Comparison of ENCODE assay signal across 10 cellular contexts in the genomic region with DNA sequence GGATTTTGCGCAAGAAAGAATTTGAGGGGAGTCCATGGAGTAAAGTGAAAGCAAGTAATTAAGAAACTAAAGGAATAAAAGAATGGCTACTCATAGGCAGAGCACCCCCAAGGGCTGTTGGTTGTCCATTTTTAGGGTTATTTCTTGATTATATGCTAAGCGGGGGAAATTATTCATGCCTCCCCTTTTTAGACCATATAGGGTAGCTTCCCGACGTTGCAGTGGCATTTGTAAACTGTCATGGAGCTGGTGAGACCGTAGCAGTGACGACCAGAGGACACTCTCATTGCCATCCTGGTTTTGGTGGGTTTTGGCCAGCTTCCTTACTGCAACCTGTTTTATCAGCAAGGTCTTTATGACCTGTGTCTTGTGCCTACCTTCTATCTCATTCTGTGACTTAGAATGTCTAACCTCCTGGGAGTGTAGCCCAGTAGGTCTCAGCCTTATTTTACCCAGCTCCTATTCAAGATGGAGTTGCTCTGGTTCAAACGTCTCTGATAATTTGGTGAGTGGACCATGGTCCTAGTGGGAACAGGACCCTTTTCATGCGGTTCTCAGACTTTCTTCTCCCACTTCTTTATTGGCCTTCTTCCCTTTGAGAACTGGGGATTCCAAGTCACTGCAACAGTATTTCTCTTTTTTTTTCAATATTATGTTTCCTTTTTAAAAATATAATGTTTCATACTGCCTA. TPM values are rescaled to one million over a fixed set of nuclear protein-coding genes. Genes with fewer than 3 reads are reported as not detected.
A peak's percentile ranks its signal among the peaks of the same experiment; 100 is the strongest.
DNase-seq lines count a peak whose midpoint lies in the region; ATAC-seq, FAIRE-seq and TF ChIP-seq lines count a peak whose summit lies in the region.
"Had no signal": no experiment of that assay in that cellular context is flagged by ENCODE, and none has a peak within 500 bp of the region (broad histone marks: within the 10 kb centered on the region; RNA-seq: fewer than 3 reads in every experiment).

No MANE protein-coding gene starts in this region.

- DNase-seq in DND-41 (no peak), PC-9 (no peak), H1 (ENCODE audit: low read depth in 1 of 2, low spot score in 2 of 2) (no peak), prostate gland (ENCODE audit: low spot score) (no peak), AML-193 (lab: John Stamatoyannopoulos, UW) (no peak)

- H3K18ac ChIP-seq in H1 (ENCODE audit: extremely low read depth, low read length) = no peak overlapping the region

- peaks cover 45% of the 10 kb centered on the region for H3K79me2 ChIP-seq in DND-41 (ENCODE audit: insufficient read depth, low read length)
- H3K79me2 ChIP-seq in PC-9 (ENCODE audit: low read depth) = no peaks in the 10 kb centered on the region
- no peaks in the 10 kb centered on the region for H3K79me2 ChIP-seq in H1 (ENCODE audit: control insufficient read depth in 1 of 2, insufficient read depth in 2 of 2, low read length in 2 of 2)

- no peak overlapping the region for H3K23ac ChIP-seq in H1 (ENCODE audit: insufficient read length)

- H2BK12ac ChIP-seq in H1 (ENCODE audit: low read depth, low read length) = no peak overlapping the region

- POLR2A ChIA-PET in PC-9 (lab: Charles Lee; ENCODE audit: unreplicated experiment) = interaction anchor here (0.8 kb wide), 1 partner anchor 68 kb away, joined by 35 read pairs; no protein-coding TSS in a partner anchor
- POLR2A ChIA-PET in H1 (lab: Charles Lee; ENCODE audit: partially characterized antibody) = interaction anchor here (0.7 to 2.5 kb wide), 4 partner anchors 10 to 325 kb away, joined by 3 to 6 read pairs (median 4); no protein-coding TSS in a partner anchor

- H3K4me3 ChIP-seq in DND-41 (ENCODE audit: low read depth in 1 of 2, low read length in 2 of 2) (peak overlapping the region in 1 of 2 experiments; percentile 81; a peak in 3 of 4 replicates), PC-9 (peak overlapping the region; percentile 89), H1 (ENCODE audit: extremely low read depth in 1 of 4, insufficient read depth in 2 of 4, low read depth in 3 of 4, low read length in 4 of 4) (peak overlapping the region in 2 of 4 experiments; percentile 72 to 94; a peak in 3 of 8 replicates), prostate gland (peak overlapping the region in 1 of 2 donors; percentile 90)

- intact Hi-C loops in PC-9 (cut with micrococcal nuclease; ENCODE audit: unreplicated experiment) (loop anchor here (2.0 to 5.0 kb wide), 2 partner anchors 68 to 126 kb away; a partner anchor contains a TSS), prostate gland (cut with DNase I) (loop anchor here (5.0 to 10.0 kb wide), 3 partner anchors 54 to 1963 kb away; a partner anchor contains a TSS)

- no peak overlapping the region for H3K56ac ChIP-seq in H1 (replicated peaks; ENCODE audit: insufficient read length, low read depth, low read length)

- H2BK120ac ChIP-seq in H1 (replicated peaks; ENCODE audit: low read depth, low read length) = no peak overlapping the region

- H4K20me1 ChIP-seq in DND-41 (ENCODE audit: insufficient read depth, low read length) = no peaks in the 10 kb centered on the region
- no peaks in the 10 kb centered on the region for H4K20me1 ChIP-seq in PC-9 (ENCODE audit: insufficient read depth)
- H4K20me1 ChIP-seq in H1 (replicated peaks in 1 of 2; ENCODE audit: control insufficient read depth in 1 of 2, insufficient read depth in 2 of 2, low read length in 2 of 2) = no peaks in the 10 kb centered on the region

- H2BK20ac ChIP-seq in H1 (ENCODE audit: low read length) = no peak overlapping the region

- peak overlapping the region; percentile 79 for H3K4me2 ChIP-seq in DND-41 (ENCODE audit: insufficient read depth, low read length)
- H3K4me2 ChIP-seq in PC-9 = peak overlapping the region; percentile 91
- peak overlapping the region; percentile 64 to 78; a peak in 2 of 4 replicates for H3K4me2 ChIP-seq in H1 (ENCODE audit: insufficient read depth in 1 of 2, low read depth in 2 of 2, low read length in 2 of 2)

- no peak overlapping the region for H2BK5ac ChIP-seq in H1 (ENCODE audit: low read depth, low read length)

- peaks cover 14% of the 10 kb centered on the region for H3K36me3 ChIP-seq in DND-41 (ENCODE audit: insufficient read depth, low read length)
- H3K36me3 ChIP-seq in PC-9 (ENCODE audit: low read depth) = no peaks in the 10 kb centered on the region
- H3K36me3 ChIP-seq in H1 (ENCODE audit: control insufficient read depth in 2 of 4, insufficient read depth in 4 of 4, low read length in 3 of 4) = no peaks in the 10 kb centered on the region
- no peaks in the 10 kb centered on the region for H3K36me3 ChIP-seq in prostate gland
- H3K36me3 ChIP-seq: cardiac muscle cell, left lung had no signal

- H4K91ac ChIP-seq in H1 (replicated peaks; ENCODE audit: insufficient read length, low read length) = no peak overlapping the region

- ATAC-seq in DND-41 (ENCODE audit: insufficient read depth, low read depth) (no peak), GM21528 (IDR thresholded peaks at IDR 0.05; ENCODE audit: low FRiP score, unreplicated experiment) (no peak), HG02623 (IDR thresholded peaks at IDR 0.05; ENCODE audit: unreplicated experiment) (no peak), GM21825 (IDR thresholded peaks at IDR 0.05; ENCODE audit: unreplicated experiment) (no peak)

- TF ChIP-seq EP300 in H1 (IDR thresholded peaks at IDR 0.05; ENCODE audit: borderline replicate concordance in 1 of 2, low read depth in 2 of 2, low read length in 2 of 2) = no peak

- H2AFZ ChIP-seq in DND-41 (ENCODE audit: low read depth, low read length) = peak overlapping the region; percentile 91; the same call in 1 of the 2 replicates
- H2AFZ ChIP-seq in PC-9 = peak overlapping the region; percentile 82
- H2AFZ ChIP-seq in H1 (ENCODE audit: low read length) = peak overlapping the region; percentile 82; the same call in 1 of the 2 replicates

- no peak overlapping the region for H2BK15ac ChIP-seq in H1 (ENCODE audit: low read length)

- H3K4me1 ChIP-seq in DND-41 (ENCODE audit: insufficient read depth, low read length) = peaks cover 43% of the 10 kb centered on the region
- H3K4me1 ChIP-seq in PC-9 (replicated peaks; ENCODE audit: insufficient read depth) = peaks cover 9% of the 10 kb centered on the region; the same call in 1 of the 2 replicates
- peaks cover 0 to 5% (median 2%) of the 10 kb centered on the region in 4 experiments; a peak in 3 of 7 replicates for H3K4me1 ChIP-seq in H1 (replicated peaks in 1 of 4; ENCODE audit: control insufficient read depth in 3 of 4, insufficient read depth in 4 of 4, low read length in 3 of 4)
- H3K4me1 ChIP-seq in prostate gland (replicated peaks) = no peaks in the 10 kb centered on the region

- H3K9ac ChIP-seq in DND-41 (ENCODE audit: low read depth, low read length) (peak overlapping the region; percentile 98), H1 (replicated peaks in 1 of 4; ENCODE audit: extremely low read depth in 1 of 4, low read depth in 3 of 4, low read length in 3 of 4) (no peak overlapping the region)

- BruUV-seq in PC-9 (replicated peaks; lab: Mats Ljungman, UMichigan) = no TSS peak

- CTCF ChIA-PET in PC-9 (lab: Charles Lee) (no interaction called here), H1 (lab: Charles Lee; ENCODE audit: partially characterized antibody) (interaction anchor here (0.7 to 1.6 kb wide), 6 partner anchors 12 to 353 kb away, joined by 3 to 4 read pairs (median 4); no protein-coding TSS in a partner anchor)

- H4K5ac ChIP-seq in H1 (ENCODE audit: insufficient read length, low read depth, low read length) = no peak overlapping the region

- no peak overlapping the region for H4K8ac ChIP-seq in H1 (ENCODE audit: extremely low read depth, insufficient read depth, low read length)

- H3K23me2 ChIP-seq in H1 (ENCODE audit: low read depth, low read length) = peaks cover 3% of the 10 kb centered on the region

- H3K27me3 ChIP-seq in DND-41 (ENCODE audit: insufficient read depth, low read length, poor library complexity) (no peaks in the 10 kb centered on the region), PC-9 (ENCODE audit: insufficient read depth, low read depth) (no peaks in the 10 kb centered on the region), H1 (replicated peaks in 1 of 4; ENCODE audit: control insufficient read depth in 3 of 4, extremely low read depth in 1 of 4, insufficient read depth in 3 of 4, low read length in 3 of 4) (no peaks in the 10 kb centered on the region; a peak in 2 of 7 replicates), prostate gland (replicated peaks; ENCODE audit: insufficient read depth) (no peaks in the 10 kb centered on the region)
- H3K27me3 ChIP-seq: cardiac muscle cell, left lung had no signal

- TF ChIP-seq CTCF in DND-41 (IDR thresholded peaks at IDR 0.05; ENCODE audit: borderline replicate concordance, extremely low read depth, low read length, poor library complexity, severe bottlenecking) = no peak
- TF ChIP-seq CTCF in PC-9 (conservative IDR thresholded peaks at IDR 0.05) = no peak
- no peak for TF ChIP-seq CTCF in H1 (IDR thresholded peaks at IDR 0.05; ENCODE audit: control extremely low read depth in 1 of 3, insufficient read depth in 1 of 3, low read depth in 1 of 3, low read length in 3 of 3)
- TF ChIP-seq CTCF in prostate gland (IDR thresholded peaks at IDR 0.05) = no peak

- FAIRE-seq in H1 (lab: Jason Lieb, UNC) = no peak

- no peaks in the 10 kb centered on the region for H3K79me1 ChIP-seq in H1 (ENCODE audit: low read depth, low read length)

- TF ChIP-seq POLR2A in H1 (IDR thresholded peaks at IDR 0.05; ENCODE audit: control extremely low read depth in 1 of 2, low read depth in 2 of 2, low read length in 2 of 2) = no peak
- TF ChIP-seq POLR2A in prostate gland (IDR thresholded peaks at IDR 0.05) = no peak

- H3K27ac ChIP-seq in DND-41 (ENCODE audit: low read length) = peak overlapping the region; percentile 100
- peak overlapping the region; percentile 96; the same call in 1 of the 2 replicates for H3K27ac ChIP-seq in PC-9
- no peak overlapping the region for H3K27ac ChIP-seq in H1 (ENCODE audit: low read depth, low read length)
- peak overlapping the region; percentile 99 to 100 for H3K27ac ChIP-seq in prostate gland

- no peaks in the 10 kb centered on the region for H3K9me2 ChIP-seq in PC-9 (ENCODE audit: insufficient read depth)

- no peak for TF ChIP-seq RAD21 in H1 (IDR thresholded peaks at IDR 0.05 in 1 of 2, conservative IDR thresholded peaks at IDR 0.05 in 1 of 2; ENCODE audit: low read depth in 2 of 2, low read length in 2 of 2)

- no peaks in the 10 kb centered on the region for H3F3A ChIP-seq in PC-9 (ENCODE audit: insufficient read depth, low read depth)

- H3K14ac ChIP-seq in H1 (ENCODE audit: insufficient read length) = no peak overlapping the region

- no peak overlapping the region for H2AK5ac ChIP-seq in H1 (ENCODE audit: low read depth, low read length)

- no peak overlapping the region for H3K4ac ChIP-seq in H1 (replicated peaks; ENCODE audit: insufficient read length, low read depth, low read length)

- H3K9me3 ChIP-seq in DND-41 (ENCODE audit: insufficient read depth, low read length, severe bottlenecking) = no peaks in the 10 kb centered on the region
- H3K9me3 ChIP-seq in PC-9 (ENCODE audit: insufficient read depth, low read depth) = no peaks in the 10 kb centered on the region
- no peaks in the 10 kb centered on the region for H3K9me3 ChIP-seq in H1 (ENCODE audit: insufficient read depth in 2 of 2, low read depth in 1 of 2, low read length in 1 of 2)
- no peaks in the 10 kb centered on the region for H3K9me3 ChIP-seq in prostate gland
- H3K9me3 ChIP-seq: left lung had no signal

- WGBS in H1 (ENCODE audit: extremely low coverage in 1 of 2, insufficient coverage in 1 of 2, insufficient read length in 1 of 2, insufficient replicate concordance in 2 of 2, low coverage in 1 of 2, low lambda C conversion rate in 2 of 2, missing lambda C conversion rate in 1 of 2), 2 experiments = 86% methylated on average over 8 of the region's 8 CpGs; no CpG with 5 or more reads in 1 of the 2 experiments
- WGBS in prostate gland = 88% methylated on average over 8 of the region's 8 CpGs

RNA-seq across cellular contexts. Expression of a gene that starts 1.3 kb away (rescaled TPM):
- 8.4 and 15.8 TPM in 2 replicates for total RNA-seq in PC-9 (2021)
- total RNA-seq in H1 (2021; fragmentation: NEBNext Ultra II Directional; extraction: Animal tissue kit (Norgen Biotek cat#: 25700)) = 15.2 and 17.2 TPM in 2 replicates
- 15.5 and 16.4 TPM in 2 replicates for polyA plus RNA-seq in H1 (2011; rRNA removed)
- 11.1 TPM for polyA plus RNA-seq in H1 (2011; cell fraction: cytosol; rRNA removed)
- polyA plus RNA-seq in H1 (2011; cell fraction: nucleus; rRNA removed) = 21.3 TPM
- 9.5 to 14.4 TPM (median 11.5 TPM) in 4 replicates for polyA plus RNA-seq in H1 (2012, experiment 1 of 2)
- polyA plus RNA-seq in H1 (2012, experiment 2 of 2) = 0.64 TPM
- polyA plus RNA-seq in H1 (2013, experiment 1 of 2) = 15.0 TPM
- 12.8 TPM for polyA plus RNA-seq in H1 (2013, experiment 2 of 2)
- polyA minus RNA-seq in H1 (2011; rRNA and poly(A)+ RNA removed) = 61.6 and 95.1 TPM in 2 replicates
- polyA minus RNA-seq in H1 (2011; cell fraction: cytosol; rRNA and poly(A)+ RNA removed) = 10.6 TPM
- polyA minus RNA-seq in H1 (2011; cell fraction: nucleus; rRNA and poly(A)+ RNA removed) = 21.8 TPM
- total RNA-seq in prostate gland = 10 to 100 TPM; 28.1 to 31.7 TPM
